Comparison of ENCODE assay signal across 8 cellular contexts in the genomic region with DNA sequence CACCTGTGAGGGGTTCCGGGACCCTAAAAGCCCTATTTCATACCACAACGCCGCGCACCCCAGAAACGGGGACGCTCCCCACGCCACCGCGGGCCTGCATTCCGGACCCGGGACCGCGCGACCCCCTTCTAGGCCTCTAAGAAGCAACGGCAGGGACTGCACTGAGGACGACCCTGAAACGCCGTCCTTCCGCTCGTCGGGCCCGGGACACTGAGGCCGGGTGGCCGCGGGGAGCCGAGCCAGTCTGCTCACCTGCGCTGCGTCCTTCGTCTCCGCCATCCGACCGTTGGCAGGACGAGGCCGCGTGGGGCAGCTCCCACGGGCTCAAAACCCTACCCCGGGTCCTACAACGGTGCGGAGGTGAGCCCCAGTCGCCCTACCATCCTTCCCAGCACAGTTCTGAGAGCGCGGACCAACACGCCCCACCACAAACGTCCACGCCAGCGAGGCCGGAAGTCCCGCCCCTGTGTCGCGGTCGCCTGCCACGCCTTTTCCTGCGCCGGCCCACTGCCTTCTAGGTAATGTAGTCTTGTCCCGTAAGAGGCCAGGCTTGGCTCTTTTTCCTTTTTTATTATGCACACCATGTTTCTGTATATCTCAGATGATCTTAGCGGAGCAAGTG. TPM values are rescaled to one million over a fixed set of nuclear protein-coding genes. Genes with fewer than 3 reads are reported as not detected.
A peak's percentile ranks its signal among the peaks of the same experiment; 100 is the strongest.
DNase-seq lines count a peak whose midpoint lies in the region; ATAC-seq, FAIRE-seq and TF ChIP-seq lines count a peak whose summit lies in the region.

TSS of gene ZNF550 (minus strand) at position 460 of the 622 bp plus-strand sequence. CDS start at position 279, 181 bp downstream.

- H3K36me3 ChIP-seq in astrocyte (ENCODE audit: insufficient read depth, low read length) = peaks cover 10% of the 10 kb centered on the region
- H3K36me3 ChIP-seq in rectal smooth muscle tissue (ENCODE audit: control insufficient read depth, insufficient read depth, low read length) = peaks cover 10% of the 10 kb centered on the region
- H3K36me3 ChIP-seq in vagina = peaks cover 4 to 27% of the 10 kb centered on the region in 2 donors

- peak within 1 kb of the TSS; percentile 97 for H3K27ac Mint-ChIP-seq in astrocyte (ENCODE audit: unreplicated experiment)

- peak within 1 kb of the TSS; percentile 79 for H2AFZ ChIP-seq in astrocyte (ENCODE audit: low read depth, low read length)

- H3K79me2 ChIP-seq in astrocyte (ENCODE audit: insufficient read depth, low read length) = peaks cover 22% of the 10 kb centered on the region

- H3K36me3 Mint-ChIP-seq in astrocyte (ENCODE audit: low read depth, unreplicated experiment) = peaks cover 31% of the 10 kb centered on the region

- peak within 1 kb of the TSS; percentile 62 for H3K27ac ChIP-seq in astrocyte (ENCODE audit: low read depth, low read length)
- peak within 1 kb of the TSS; percentile 67 for H3K27ac ChIP-seq in rectal smooth muscle tissue (ENCODE audit: low read depth, low read length)
- H3K27ac ChIP-seq in vagina = peak within 1 kb of the TSS; percentile 51

- peaks cover 7% of the 10 kb centered on the region for H3K4me1 ChIP-seq in astrocyte (ENCODE audit: insufficient read depth, low read length)
- peaks cover 8% of the 10 kb centered on the region for H3K4me1 ChIP-seq in rectal smooth muscle tissue (ENCODE audit: control insufficient read depth, insufficient read depth, low read length)
- peaks cover 22% of the 10 kb centered on the region for H3K4me1 ChIP-seq in vagina

- FAIRE-seq in astrocyte (lab: Jason Lieb, UNC) = no peak

- intact Hi-C loops in vagina (cut with DNase I) = no loop called here

- H3K9me3 ChIP-seq in astrocyte (ENCODE audit: insufficient read depth, low read depth, low read length) (peaks cover 29% of the 10 kb centered on the region), vagina (peaks cover 7% of the 10 kb centered on the region)

- peaks cover 9% of the 10 kb centered on the region for H3K4me1 Mint-ChIP-seq in astrocyte (ENCODE audit: low read depth, unreplicated experiment)

- H3K9me3 Mint-ChIP-seq in astrocyte (ENCODE audit: unreplicated experiment) = peaks cover 39% of the 10 kb centered on the region

- in situ Hi-C loops in GM13977 (cut with MboI; ENCODE audit: low pct_unique_long_range_greater_than_20kb, low sequenced_read_pairs, unreplicated experiment) = no loop called here

- peak in 1 of 2 donors; percentile 11 for TF ChIP-seq POLR2A in vagina (IDR thresholded peaks at IDR 0.05)

- no peaks in the 10 kb centered on the region for H3K27me3 Mint-ChIP-seq in astrocyte (ENCODE audit: low read depth, unreplicated experiment)

- DNase-seq in GM13977 (ENCODE audit: low spot score) (peak; percentile 92), NCI-H1694 treated with DMSO at 0.1 percent for 48 hours (lab: John Stamatoyannopoulos, UW) (peak; percentile 36), T-helper 22 cell (ENCODE audit: low read depth) (peak; percentile 72), astrocyte (ENCODE audit: low read depth) (peak; percentile 86), hepatic stellate cell (ENCODE audit: low spot score) (peak; percentile 90), vagina (ENCODE audit: extremely low spot score in 2 of 2) (no peak)

- peak within 1 kb of the TSS; percentile 99 for H3K4me3 Mint-ChIP-seq in astrocyte (ENCODE audit: unreplicated experiment)

- peak; percentile 97 for ATAC-seq in HG02870 (IDR thresholded peaks at IDR 0.05; ENCODE audit: unreplicated experiment)

- H3K4me2 ChIP-seq in astrocyte (ENCODE audit: low read length) = peak within 1 kb of the TSS; percentile 89

- H3K4me3 ChIP-seq in astrocyte (ENCODE audit: insufficient read depth, low read depth, low read length) = peak within 1 kb of the TSS; percentile 80
- peak within 1 kb of the TSS; percentile 95 for H3K4me3 ChIP-seq in rectal smooth muscle tissue (ENCODE audit: low read length)
- peak within 1 kb of the TSS; percentile 69 to 85 for H3K4me3 ChIP-seq in vagina

- peak within 1 kb of the TSS; percentile 82 for H3K9ac ChIP-seq in astrocyte (ENCODE audit: low read length)
- peak within 1 kb of the TSS; percentile 85 for H3K9ac ChIP-seq in rectal smooth muscle tissue (ENCODE audit: low read length)

- H3K27me3 ChIP-seq in astrocyte (ENCODE audit: insufficient read depth, low read length) (no peaks in the 10 kb centered on the region), rectal smooth muscle tissue (ENCODE audit: control insufficient read depth, insufficient read depth, low read length) (no peaks in the 10 kb centered on the region), vagina (no peaks in the 10 kb centered on the region)

- TF ChIP-seq CTCF in GM13977 (IDR thresholded peaks at IDR 0.05; ENCODE audit: extremely low read depth, insufficient read depth, missing control alignments) (no peak), astrocyte (IDR thresholded peaks at IDR 0.05; ENCODE audit: insufficient read depth, low read depth, low read length) (no peak), vagina (IDR thresholded peaks at IDR 0.05) (no peak)

- H4K20me1 ChIP-seq in astrocyte (ENCODE audit: insufficient read depth, low read length) = peaks cover 9% of the 10 kb centered on the region

RNA-seq across cellular contexts. Expression of gene ZNF550, which starts in this region (rescaled TPM):
- total RNA-seq in astrocyte = 13.4 and 13.5 TPM in 2 replicates
- 8.1 TPM for total RNA-seq in vagina

Comparison
In these comparisons a context has a peak if more than half of its experiments do, and no peak if none do; other contexts are left out.
1. DNase-seq: peak in GM13977 (single experiment), NCI-H1694 treated with DMSO at 0.1 percent for 48 hours (single experiment), T-helper 22 cell (single experiment), astrocyte (single experiment) and hepatic stellate cell (single experiment); none in vagina (0 of 2).
2. Peak in every context shown above with its lines, with median percentiles within 50 percentile points of each other: H3K27ac ChIP-seq and H3K4me3 ChIP-seq.